Comparison of ENCODE assay signal across 30 cellular contexts in genomic region chr4:6538111-6538510, GRCh38.
"Had no signal": no experiment of that assay in that cellular context is flagged by ENCODE, and none has a peak within 500 bp of the region (broad histone marks: within the 10 kb centered on the region; RNA-seq: fewer than 3 reads in every experiment).

No MANE protein-coding gene starts in this region.

- H3K4me3 Mint-ChIP-seq: activated CD4-positive, alpha-beta memory T cell treated with anti-CD3 and anti-CD28 coated beads, Interleukin-2, amount 10 ng/mL, durations not matched to agents 7 days and 5 days; activated CD4-positive, alpha-beta T cell treated with anti-CD3 and anti-CD28 coated beads, Interleukin-2, amount 10 ng/mL, durations not matched to agents 7 days and 5 days; activated naive CD4-positive, alpha-beta T cell treated with anti-CD3 and anti-CD28 coated beads, Interleukin-2, amount 10 ng/mL, durations not matched to agents 7 days and 5 days; activated T-cell treated with anti-CD3 and anti-CD28 coated beads, Interleukin-2, amount 50 U/mL, for 24 hours; activated T-cell treated with anti-CD3 and anti-CD28 coated beads, Interleukin-2, amount 50 U/mL, for 72 hours; brain; dendritic cell treated with granulocyte-macrophage colony-stimulating factor and Interleukin-4, amounts not matched to agents 40 ng/mL and 50 ng/mL, for 4 days; WTC11 had no signal

- H3K36me3 Mint-ChIP-seq: activated naive CD4-positive, alpha-beta T cell treated with anti-CD3 and anti-CD28 coated beads, Interleukin-2, amount 10 ng/mL, durations not matched to agents 7 days and 5 days; brain; WTC11 had no signal

- H3K4me1 Mint-ChIP-seq: activated CD4-positive, alpha-beta memory T cell treated with anti-CD3 and anti-CD28 coated beads, Interleukin-2, amount 10 ng/mL, durations not matched to agents 7 days and 5 days; activated CD4-positive, alpha-beta T cell treated with anti-CD3 and anti-CD28 coated beads, Interleukin-2, amount 10 ng/mL, durations not matched to agents 7 days and 5 days; activated naive CD4-positive, alpha-beta T cell treated with anti-CD3 and anti-CD28 coated beads, Interleukin-2, amount 10 ng/mL, durations not matched to agents 7 days and 5 days; brain; WTC11 had no signal

- H3K27ac ChIP-seq: ascending aorta, breast epithelium, cardiac muscle cell, coronary artery, epithelial cell of prostate, esophagus squamous epithelium, gastroesophageal sphincter, VCaP had no signal

- ATAC-seq: activated naive CD4-positive, alpha-beta T cell treated with anti-CD3 and anti-CD28 coated beads, Interleukin-2, amount 50 U/mL, for 72 hours; activated T-cell treated with anti-CD3 and anti-CD28 coated beads, Interleukin-2, amount 50 U/mL, for 72 hours; gastroesophageal sphincter; WTC11 had no signal

- H3K27ac Mint-ChIP-seq: activated CD4-positive, alpha-beta memory T cell treated with anti-CD3 and anti-CD28 coated beads, Interleukin-2, amount 10 ng/mL, durations not matched to agents 7 days and 5 days; activated CD4-positive, alpha-beta T cell treated with anti-CD3 and anti-CD28 coated beads, Interleukin-2, amount 10 ng/mL, durations not matched to agents 7 days and 5 days; activated naive CD4-positive, alpha-beta T cell treated with anti-CD3 and anti-CD28 coated beads, Interleukin-2, amount 10 ng/mL, durations not matched to agents 7 days and 5 days; activated naive CD4-positive, alpha-beta T cell treated with anti-CD3 and anti-CD28 coated beads, Interleukin-2, amount 50 U/mL, for 72 hours; activated T-cell treated with anti-CD3 and anti-CD28 coated beads, Interleukin-2, amount 50 U/mL, for 24 hours; activated T-cell treated with anti-CD3 and anti-CD28 coated beads, Interleukin-2, amount 50 U/mL, for 72 hours; brain; dendritic cell treated with granulocyte-macrophage colony-stimulating factor and Interleukin-4, amounts not matched to agents 40 ng/mL and 50 ng/mL, for 4 days; WTC11 had no signal

- H3K9me3 Mint-ChIP-seq: activated CD4-positive, alpha-beta memory T cell treated with anti-CD3 and anti-CD28 coated beads, Interleukin-2, amount 10 ng/mL, durations not matched to agents 7 days and 5 days; activated CD4-positive, alpha-beta T cell treated with anti-CD3 and anti-CD28 coated beads, Interleukin-2, amount 10 ng/mL, durations not matched to agents 7 days and 5 days; activated naive CD4-positive, alpha-beta T cell treated with anti-CD3 and anti-CD28 coated beads, Interleukin-2, amount 10 ng/mL, durations not matched to agents 7 days and 5 days had no signal

- H3K27me3 ChIP-seq: ascending aorta had no signal

- DNase-seq: activated CD4-positive, alpha-beta memory T cell treated with anti-CD3 and anti-CD28 coated beads, Interleukin-2, amount 10 ng/mL, durations not matched to agents 7 days and 5 days; activated CD4-positive, alpha-beta T cell treated with anti-CD3 and anti-CD28 coated beads for 1 hour; activated CD4-positive, alpha-beta T cell treated with anti-CD3 and anti-CD28 coated beads for 4 hours; activated CD4-positive, alpha-beta T cell treated with anti-CD3 and anti-CD28 coated beads, Interleukin-2, amount 10 ng/mL, durations not matched to agents 7 days and 5 days; activated CD4-positive, alpha-beta T cell treated with anti-CD3 and anti-CD28 coated beads, Interleukin-2, amount 50 U/mL, for 4 hours; activated CD8-positive, alpha-beta memory T cell treated with anti-CD3 and anti-CD28 coated beads, Interleukin-2, amount 50 U/mL, for 48 hours; activated gamma-delta T cell; activated naive CD4-positive, alpha-beta T cell; activated naive CD4-positive, alpha-beta T cell treated with anti-CD3 and anti-CD28 coated beads, Interleukin-2, amount 10 ng/mL, durations not matched to agents 7 days and 5 days; activated T-cell treated with anti-CD3 and anti-CD28 coated beads for 4 hours; activated T-cell treated with anti-CD3 and anti-CD28 coated beads, Interleukin-2, amount 50 U/mL, for 24 hours; activated T-cell treated with anti-CD3 and anti-CD28 coated beads, Interleukin-2, amount 50 U/mL, for 72 hours; amniotic stem cell; central memory CD4-positive, alpha-beta T cell; effector memory CD4-positive, alpha-beta T cell; esophagus squamous epithelium; foreskin melanocyte; T-helper 2 cell had no signal

- FAIRE-seq: endothelial cell of umbilical vein had no signal

- H3K4me3 ChIP-seq: ascending aorta, breast epithelium, cardiac muscle cell, coronary artery, esophagus squamous epithelium, gastroesophageal sphincter had no signal

- H3K27me3 Mint-ChIP-seq: activated CD4-positive, alpha-beta memory T cell treated with anti-CD3 and anti-CD28 coated beads, Interleukin-2, amount 10 ng/mL, durations not matched to agents 7 days and 5 days; activated CD4-positive, alpha-beta T cell treated with anti-CD3 and anti-CD28 coated beads, Interleukin-2, amount 10 ng/mL, durations not matched to agents 7 days and 5 days had no signal

- H3K36me3 ChIP-seq: ascending aorta, breast epithelium, cardiac muscle cell, esophagus squamous epithelium, gastroesophageal sphincter had no signal

- H3K4me1 ChIP-seq: ascending aorta, breast epithelium, esophagus squamous epithelium, gastroesophageal sphincter had no signal
